ENCODE assay signal across 35 cellular contexts in the genomic region with DNA sequence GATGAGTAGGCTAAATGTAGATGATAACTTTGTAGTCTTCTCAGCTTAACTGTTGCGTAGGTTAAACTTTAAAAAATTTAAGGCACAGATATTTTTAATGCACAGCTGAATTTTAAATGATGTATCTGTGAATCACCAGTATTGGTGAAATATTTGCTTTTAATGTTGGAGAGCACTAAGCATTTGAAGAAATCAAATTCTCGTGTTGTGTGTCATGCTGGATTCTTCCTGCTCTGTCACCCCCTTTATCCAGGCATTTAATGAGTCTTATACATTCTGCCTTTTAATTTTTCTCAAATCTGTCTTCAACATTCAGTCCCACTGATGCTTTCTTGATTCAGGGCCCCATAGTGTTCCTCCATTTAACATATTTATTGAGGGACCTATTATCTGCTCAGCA.
A peak's percentile ranks its signal among the peaks of the same experiment; 100 is the strongest.
DNase-seq lines count a peak whose midpoint lies in the region; ATAC-seq, FAIRE-seq and TF ChIP-seq lines count a peak whose summit lies in the region.
"Had no signal": no experiment of that assay in that cellular context is flagged by ENCODE, and none has a peak within 500 bp of the region (broad histone marks: within the 10 kb centered on the region; RNA-seq: fewer than 3 reads in every experiment).

No MANE protein-coding gene starts in this region.

- peak; percentile 78 for DNase-seq in ELR (ENCODE audit: low read depth)
- peak; percentile 17 for DNase-seq in RCC 7860 (ENCODE audit: low spot score)
- peak; percentile 20 for DNase-seq in fibroblast of mammary gland (ENCODE audit: low read depth)
- DNase-seq in renal cortical epithelial cell (ENCODE audit: low read depth): peak; percentile 28
- no peak for DNase-seq in HuH-7 (ENCODE audit: low spot score)
- no peak for DNase-seq in DMS79 treated with DMSO at 0.1 percent for 48 hours (lab: John Stamatoyannopoulos, UW)
- DNase-seq: activated CD4-positive, alpha-beta T cell treated with anti-CD3 and anti-CD28 coated beads, Interleukin-2, amount 50 U/mL, for 48 hours; activated gamma-delta T cell treated with Interleukin-2 at 50 U/mL for 16 hours; activated naive CD8-positive, alpha-beta T cell treated with anti-CD3 and anti-CD28 coated beads, Interleukin-2, amount 10 ng/mL, durations not matched to agents 7 days and 5 days; activated T-cell treated with anti-CD3 and anti-CD28 coated beads, Interleukin-2, amount 50 U/mL, for 48 hours; caudate nucleus; CD8-positive, alpha-beta memory T cell; cortex of kidney; GOT3; hypothalamus; immature natural killer cell; Karpas-422; left lung; mesenchymal stem cell; NCI-H1417; NCI-H2029; NCI-H524 treated with DMSO at 0.1 percent for 48 hours; OCI-M1; right lobe of liver; SK-N-SH; stimulated activated CD4-positive, alpha-beta T cell treated with anti-CD3 and anti-CD28 coated beads, Interleukin-12 subunit alpha, Interleukin-12 subunit beta, amount 100 ng/mL, for 4 hours; stimulated activated CD4-positive, alpha-beta T cell treated with anti-CD3 and anti-CD28 coated beads, Interleukin-2, amount 100 ng/mL, for 48 hours; stimulated activated naive CD8-positive, alpha-beta T cell treated with anti-CD3 and anti-CD28 coated beads, Interleukin-15, amount 100 ng/mL, for 72 hours; T-helper 17 cell had no signal

- H3K4me3 ChIP-seq in fibroblast of mammary gland (ENCODE audit: control insufficient read depth, low read depth, low read length): no peak overlapping the region
- H3K4me3 ChIP-seq: ascending aorta, esophagus muscularis mucosa, left lung, right lobe of liver, thoracic aorta had no signal

- FAIRE-seq in RCC 7860 (lab: Jason Lieb, UNC): peak; percentile 76
- FAIRE-seq: TTC549 had no signal

- no peak for TF ChIP-seq CTCF in fibroblast of mammary gland (conservative IDR thresholded peaks at IDR 0.05; ENCODE audit: control insufficient read depth, insufficient read depth, low read depth, low read length)

- no peak for ATAC-seq in HG02763 (IDR thresholded peaks at IDR 0.05; ENCODE audit: unreplicated experiment)
- ATAC-seq: activated CD4-positive, CD25-positive, alpha-beta regulatory T cell treated with anti-CD3 and anti-CD28 coated beads, Interleukin-2, amount 50 U/mL, for 24 hours; left lung; right lobe of liver; stimulated activated naive CD8-positive, alpha-beta T cell treated with anti-CD3 and anti-CD28 coated beads, Interleukin-15, amount 100 ng/mL, for 72 hours; T-helper 17 cell had no signal

Comparison
In these comparisons a context has a peak if more than half of its experiments do, and no peak if none do; other contexts are left out.
1. DNase-seq: peak in ELR (single experiment), RCC 7860 (single experiment), fibroblast of mammary gland (single experiment) and renal cortical epithelial cell (single experiment); none in HuH-7 (single experiment) and DMS79 treated with DMSO at 0.1 percent for 48 hours (single experiment).